In the genomic region with DNA sequence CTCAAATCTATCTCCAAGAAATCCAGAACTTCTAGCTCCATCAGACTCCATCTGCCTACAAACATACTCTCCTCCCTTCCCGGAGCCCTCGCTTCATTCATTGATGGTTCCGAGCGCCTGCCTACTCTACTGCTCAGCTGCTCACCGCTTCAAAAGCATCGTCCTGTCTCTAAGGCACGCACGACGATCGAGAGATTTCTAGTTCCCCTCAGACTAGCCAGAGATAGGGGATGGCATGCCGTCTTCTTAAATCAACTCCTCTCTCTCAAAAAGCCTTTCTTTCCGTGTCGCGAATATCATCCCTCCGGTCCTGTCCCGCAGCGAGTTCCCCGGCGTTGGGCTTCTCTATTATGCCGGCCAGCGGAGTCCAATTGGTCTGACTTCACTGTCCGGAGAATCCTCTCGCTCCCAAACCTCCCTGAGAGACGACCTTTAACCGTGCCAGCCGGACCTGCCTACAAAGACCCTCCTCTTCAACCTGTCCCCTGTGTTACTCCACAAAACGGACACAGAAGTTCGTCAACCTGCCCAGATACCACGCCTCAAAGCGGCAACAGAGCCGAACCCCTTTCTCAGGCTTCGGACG, we compare ENCODE assay signal across 8 cellular contexts. TPM values are rescaled to one million over a fixed set of nuclear protein-coding genes. Genes with fewer than 3 reads are reported as not detected.
DNase-seq lines count a peak whose midpoint lies in the region; ATAC-seq, FAIRE-seq and TF ChIP-seq lines count a peak whose summit lies in the region.

No MANE protein-coding gene starts in this region.

- H3K79me2 ChIP-seq in Karpas-422 (ENCODE audit: low read length): peaks cover 42% of the 10 kb centered on the region

- FAIRE-seq in H54 (lab: Jason Lieb, UNC): no peak

- H2AFZ ChIP-seq in Karpas-422 (ENCODE audit: low read length): no peak overlapping the region

- peak overlapping the region; percentile 77 for H3K4me2 ChIP-seq in Karpas-422 (ENCODE audit: low read depth, low read length, poor library complexity, severe bottlenecking)

- WGBS in spleen, 5 donors: 0 to 1% (median 1%) methylated on average over 33 of the region's 33 CpGs

- no peak for TF ChIP-seq CTCF in GM12865 (IDR thresholded peaks at IDR 0.05; ENCODE audit: insufficient read depth, low read depth, low read length, missing control alignments)
- TF ChIP-seq CTCF in spleen (IDR thresholded peaks at IDR 0.05 in 8 of 11, conservative IDR thresholded peaks at IDR 0.05 in 3 of 11): no peak

- H3K27me3 Mint-ChIP-seq in activated naive CD8-positive, alpha-beta T cell treated with anti-CD3 and anti-CD28 coated beads, Interleukin-2, amount 10 ng/mL, durations not matched to agents 7 days and 5 days: no peaks in the 10 kb centered on the region

- H3K27ac ChIP-seq in Karpas-422 (ENCODE audit: low read length) (peak overlapping the region; percentile 76), spleen (peak overlapping the region; percentile 81 to 94 (median 87))

- H3K9me3 ChIP-seq in Karpas-422 (ENCODE audit: low read length) (no peaks in the 10 kb centered on the region), iPS-15b (ENCODE audit: control insufficient read depth, insufficient read depth, low read length) (no peaks in the 10 kb centered on the region), spleen (no peaks in the 10 kb centered on the region)

- H3K4me1 ChIP-seq in Karpas-422 (ENCODE audit: low read length) (peaks cover 29% of the 10 kb centered on the region), iPS-15b (ENCODE audit: control insufficient read depth, insufficient read depth, low read length) (peaks cover 7% of the 10 kb centered on the region), spleen (peaks cover 32 to 79% (median 58%) of the 10 kb centered on the region in 6 donors)

- H3K27me3 ChIP-seq in Karpas-422 (ENCODE audit: low read length) (no peaks in the 10 kb centered on the region), iPS-15b (ENCODE audit: control insufficient read depth, insufficient read depth, low read length) (no peaks in the 10 kb centered on the region), spleen (replicated peaks in 1 of 7) (no peaks in the 10 kb centered on the region)

- DNase-seq in GM12865 (ENCODE audit: low read depth) (peak; percentile 50), Karpas-422 (peak; percentile 70), spleen (no peak), H54 (ENCODE audit: insufficient read length, low spot score) (no peak)
- no peak for DNase-seq in activated naive CD8-positive, alpha-beta T cell treated with anti-CD3 and anti-CD28 coated beads, Interleukin-2, amount 10 ng/mL, durations not matched to agents 7 days and 5 days

- H3K36me3 Mint-ChIP-seq in activated naive CD8-positive, alpha-beta T cell treated with anti-CD3 and anti-CD28 coated beads, Interleukin-2, amount 10 ng/mL, durations not matched to agents 7 days and 5 days: peaks cover 39% of the 10 kb centered on the region

- H3K36me3 ChIP-seq in Karpas-422 (ENCODE audit: insufficient read depth, low read length) (peaks cover 26% of the 10 kb centered on the region), iPS-15b (ENCODE audit: control insufficient read depth, insufficient read depth, low read length) (peaks cover 69% of the 10 kb centered on the region), spleen (peaks cover 0 to 75% (median 62%) of the 10 kb centered on the region in 6 donors)

- H3K27ac Mint-ChIP-seq in activated naive CD8-positive, alpha-beta T cell treated with anti-CD3 and anti-CD28 coated beads, Interleukin-2, amount 10 ng/mL, durations not matched to agents 7 days and 5 days: peak overlapping the region; percentile 95

- H3K4me3 Mint-ChIP-seq in activated naive CD8-positive, alpha-beta T cell treated with anti-CD3 and anti-CD28 coated beads, Interleukin-2, amount 10 ng/mL, durations not matched to agents 7 days and 5 days: peak overlapping the region; percentile 99

- H3K9me3 Mint-ChIP-seq in activated naive CD8-positive, alpha-beta T cell treated with anti-CD3 and anti-CD28 coated beads, Interleukin-2, amount 10 ng/mL, durations not matched to agents 7 days and 5 days: no peaks in the 10 kb centered on the region

- ATAC-seq in activated naive CD8-positive, alpha-beta T cell treated with anti-CD3 and anti-CD28 coated beads, Interleukin-2, amount 10 ng/mL, durations not matched to agents 7 days and 5 days (ENCODE audit: low read depth): no peak
- ATAC-seq in GM21360 (IDR thresholded peaks at IDR 0.05; ENCODE audit: unreplicated experiment) (no peak), GM18907 (IDR thresholded peaks at IDR 0.05; ENCODE audit: unreplicated experiment) (no peak)

- H3K4me1 Mint-ChIP-seq in activated naive CD8-positive, alpha-beta T cell treated with anti-CD3 and anti-CD28 coated beads, Interleukin-2, amount 10 ng/mL, durations not matched to agents 7 days and 5 days: peaks cover 41% of the 10 kb centered on the region

- H3K9ac ChIP-seq in Karpas-422 (ENCODE audit: low read length): peak overlapping the region; percentile 91
- peak overlapping the region; percentile 100 for H3K9ac ChIP-seq in iPS-15b (ENCODE audit: low read depth, low read length)

- POLR2A ChIA-PET in activated naive CD8-positive, alpha-beta T cell treated with anti-CD3 and anti-CD28 coated beads, Interleukin-2, amount 10 ng/mL, durations not matched to agents 7 days and 5 days (lab: Charles Lee): interaction anchor here (0.6 to 3.3 kb wide), 32 partner anchors 8 to 308 kb away, joined by 3 to 68 read pairs (median 6); partner anchors contain the start of genes AHNAK, B3GAT3, C11orf98 and CSKMT

- TF ChIP-seq POLR2A in spleen (IDR thresholded peaks at IDR 0.05) (no peak), H54 (IDR thresholded peaks at IDR 0.05; ENCODE audit: low read depth, low read length) (no peak)

- no peaks in the 10 kb centered on the region for H3K9me2 ChIP-seq in Karpas-422 (replicated peaks; ENCODE audit: insufficient read depth, low read length)

- H3K4me3 ChIP-seq in GM12865 (ENCODE audit: low read depth, low read length) (peak overlapping the region; percentile 88), Karpas-422 (ENCODE audit: low read length) (peak overlapping the region; percentile 95), iPS-15b (ENCODE audit: low read depth, low read length) (peak overlapping the region; percentile 100), spleen (peak overlapping the region; percentile 67 to 90 (median 77))

- intact Hi-C loops in spleen (cut with DNase I; ENCODE audit: low total_unique reads): no loop called here

- peaks cover 16% of the 10 kb centered on the region for H4K20me1 ChIP-seq in Karpas-422 (ENCODE audit: insufficient read depth, low read depth, low read length)

RNA-seq across cellular contexts. Expression of gene EEF1G, which starts 0.6 kb away (rescaled TPM):
- total RNA-seq in Karpas-422 (2014; rRNA removed; shearing (Covaris generic); ENCODE audit: low replicate concordance): 1,351 and 2,115 TPM in 2 replicates
- total RNA-seq in activated naive CD8-positive, alpha-beta T cell treated with anti-CD3 and anti-CD28 coated beads, Interleukin-2, amount 10 ng/mL, durations not matched to agents 7 days and 5 days: 1,000 to 10,000 TPM; 1,132 to 1,152 TPM
- 1,000 to 10,000 TPM in 6 of 7 donors, 100 to 1,000 TPM in 1; 989 to 1,475 (median 1,270) TPM for total RNA-seq in spleen
- 1,000 to 10,000 TPM; 2,364 to 2,501 (median 2,474) TPM for polyA plus RNA-seq in spleen

RNA-seq across cellular contexts. Expression of gene TUT1, which starts 18.2 kb away (rescaled TPM):
- total RNA-seq in Karpas-422 (2014; rRNA removed; shearing (Covaris generic); ENCODE audit: low replicate concordance): 8.1 and 17.3 TPM in 2 replicates
- 10 to 100 TPM; 27.2 to 38.2 TPM for total RNA-seq in activated naive CD8-positive, alpha-beta T cell treated with anti-CD3 and anti-CD28 coated beads, Interleukin-2, amount 10 ng/mL, durations not matched to agents 7 days and 5 days
- total RNA-seq in spleen: 10 to 100 TPM; 14.4 to 30.9 (median 20.1) TPM
- 10 to 100 TPM; 14.5 to 24.1 (median 16.1) TPM for polyA plus RNA-seq in spleen

RNA-seq across cellular contexts. Expression of gene AHNAK, which starts 26.5 kb away (rescaled TPM):
- total RNA-seq in Karpas-422 (2014; rRNA removed; shearing (Covaris generic); ENCODE audit: low replicate concordance): under 0.01 and 0.34 TPM in 2 replicates
- 100 to 1,000 TPM; 278 to 344 TPM for total RNA-seq in activated naive CD8-positive, alpha-beta T cell treated with anti-CD3 and anti-CD28 coated beads, Interleukin-2, amount 10 ng/mL, durations not matched to agents 7 days and 5 days
- 100 to 1,000 TPM; 168 to 370 (median 289) TPM for total RNA-seq in spleen
- polyA plus RNA-seq in spleen: 10 to 100 TPM; 11.8 to 24.0 (median 12.0) TPM

RNA-seq across cellular contexts. Expression of gene MTA2, which starts 28.6 kb away (rescaled TPM):
- total RNA-seq in Karpas-422 (2014; rRNA removed; shearing (Covaris generic); ENCODE audit: low replicate concordance): 60.2 and 89.3 TPM in 2 replicates
- total RNA-seq in activated naive CD8-positive, alpha-beta T cell treated with anti-CD3 and anti-CD28 coated beads, Interleukin-2, amount 10 ng/mL, durations not matched to agents 7 days and 5 days: 100 to 1,000 TPM; 231 to 233 TPM
- total RNA-seq in spleen: 100 to 1,000 TPM; 102 to 154 (median 114) TPM
- 10 to 100 TPM; 55.3 to 94.6 (median 58.5) TPM for polyA plus RNA-seq in spleen

RNA-seq across cellular contexts. Expression of gene EML3, which starts 39.5 kb away (rescaled TPM):
- 21.2 and 22.0 TPM in 2 replicates for total RNA-seq in Karpas-422 (2014; rRNA removed; shearing (Covaris generic); ENCODE audit: low replicate concordance)
- total RNA-seq in activated naive CD8-positive, alpha-beta T cell treated with anti-CD3 and anti-CD28 coated beads, Interleukin-2, amount 10 ng/mL, durations not matched to agents 7 days and 5 days: 100 to 1,000 TPM; 183 to 185 TPM
- total RNA-seq in spleen: 100 to 1,000 TPM in 5 of 7 donors, 10 to 100 TPM in 2; 46.7 to 159 (median 116) TPM
- polyA plus RNA-seq in spleen: 100 to 1,000 TPM in 1 of 3 donors, 10 to 100 TPM in 2; 51.0 to 116 (median 78.6) TPM

Comparison
In these comparisons a context has a peak if more than half of its experiments do, and no peak if none do; other contexts are left out.
1. DNase-seq: peak in GM12865 (single experiment) and Karpas-422 (single experiment); none in activated naive CD8-positive, alpha-beta T cell treated with anti-CD3 and anti-CD28 coated beads, Interleukin-2, amount 10 ng/mL, durations not matched to agents 7 days and 5 days (single experiment), spleen (single experiment) and H54 (single experiment).
2. RNA of gene AHNAK, which starts 26.5 kb away (total RNA-seq): 278 to 344 TPM in activated naive CD8-positive, alpha-beta T cell treated with anti-CD3 and anti-CD28 coated beads, Interleukin-2, amount 10 ng/mL, durations not matched to agents 7 days and 5 days and 168 to 370 TPM in spleen; under 0.01 to 0.34 TPM in Karpas-422; every median in the first group is over 100 times any median in the second.
3. Peak in every context shown above with its lines, with median percentiles within 50 percentile points of each other: H3K4me3 ChIP-seq.